Comparison of ENCODE assay signal across 8 cellular contexts in the genomic region with DNA sequence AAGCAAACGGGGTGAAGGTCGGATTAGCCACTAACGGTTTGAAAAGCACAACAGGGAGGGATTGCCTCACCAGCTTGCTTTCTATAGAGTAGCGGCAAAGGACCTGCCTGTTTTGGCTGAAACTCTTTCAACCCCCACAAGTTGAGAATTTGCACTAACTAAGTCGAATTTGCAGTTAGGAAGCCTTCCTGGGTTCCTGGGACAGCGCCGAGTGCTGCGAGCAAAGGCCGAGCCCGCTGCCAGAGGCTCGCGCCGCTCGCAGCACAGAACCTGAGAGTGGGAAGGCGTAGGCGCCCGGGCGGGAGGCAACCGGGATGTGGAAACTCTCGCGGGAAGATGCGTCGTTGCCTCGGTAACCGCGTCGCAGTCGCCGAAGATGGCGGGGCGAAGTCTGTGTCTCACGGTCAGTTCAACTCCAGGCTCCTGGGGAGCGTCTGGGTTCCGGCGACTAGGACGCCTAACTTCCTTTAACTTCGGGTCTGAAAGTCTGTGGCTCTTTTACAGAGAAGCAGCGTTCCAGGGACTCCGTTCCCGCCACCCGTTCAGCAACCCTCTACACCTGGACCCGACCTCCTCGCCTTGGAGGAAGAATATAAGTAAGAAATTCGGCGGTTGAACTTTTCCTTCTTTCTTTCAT. TPM values are rescaled to one million over a fixed set of nuclear protein-coding genes. Genes with fewer than 3 reads are reported as not detected.
A peak's percentile ranks its signal among the peaks of the same experiment; 100 is the strongest.
DNase-seq lines count a peak whose midpoint lies in the region; ATAC-seq, FAIRE-seq and TF ChIP-seq lines count a peak whose summit lies in the region.

A gene (plus strand): TSS at position 352 of the 637 bp plus-strand sequence. CDS start 25 bp downstream, at position 377.

- H3K9me3 ChIP-seq in kidney (ENCODE audit: control insufficient read depth in 1 of 2, low read length in 2 of 2), result no peaks in the 10 kb centered on the region

- H3K9me3 Mint-ChIP-seq in WTC11, result peaks cover 13% of the 10 kb centered on the region
- no peaks in the 10 kb centered on the region for H3K9me3 Mint-ChIP-seq in central memory CD8-positive, alpha-beta T cell

- no peak for FAIRE-seq in kidney (lab: Jason Lieb, UNC)

- H3K27me3 Mint-ChIP-seq in WTC11 (ENCODE audit: low read depth), result peaks cover 3% of the 10 kb centered on the region; the same call in 1 of the 2 replicates
- peaks cover 83% of the 10 kb centered on the region for H3K27me3 Mint-ChIP-seq in central memory CD8-positive, alpha-beta T cell

- H3K36me3 ChIP-seq in ACC112 (ENCODE audit: insufficient read depth, low read length), result no peaks in the 10 kb centered on the region
- no peaks in the 10 kb centered on the region for H3K36me3 ChIP-seq in kidney (ENCODE audit: control insufficient read depth in 1 of 2, insufficient read depth in 2 of 2, low read length in 2 of 2)

- TF ChIP-seq CTCF in WTC11 (IDR thresholded peaks at IDR 0.05) (no peak), kidney (IDR thresholded peaks at IDR 0.05; ENCODE audit: borderline replicate concordance, extremely low read depth, insufficient read depth) (no peak)

- peak; percentile 73 for ATAC-seq in GM18861 (IDR thresholded peaks at IDR 0.05; ENCODE audit: unreplicated experiment)
- ATAC-seq in HG03066 (IDR thresholded peaks at IDR 0.05; ENCODE audit: low read depth, unreplicated experiment), result peak; percentile 92
- peak; percentile 97 for ATAC-seq in WTC11
- peak; percentile 73 for ATAC-seq in central memory CD8-positive, alpha-beta T cell (replicated peaks; ENCODE audit: extremely low read depth, poor library complexity, severe bottlenecking)

- no peaks in the 10 kb centered on the region for H3K79me2 ChIP-seq in ACC112 (ENCODE audit: control insufficient read depth, insufficient read depth, low read length, unreplicated experiment)

- H3K4me1 ChIP-seq in ACC112 (ENCODE audit: control insufficient read depth, insufficient read depth, low read length, unreplicated experiment), result peaks cover 3% of the 10 kb centered on the region
- H3K4me1 ChIP-seq in kidney (ENCODE audit: control insufficient read depth in 1 of 2, insufficient read depth in 1 of 2, low read depth in 1 of 2, low read length in 2 of 2), result peaks cover 0 to 5% of the 10 kb centered on the region in 2 donors

- peak; percentile 84 for DNase-seq in NCI-H2171 (lab: John Stamatoyannopoulos, UW)
- peak; percentile 92 for DNase-seq in WTC11 (ENCODE audit: low spot score)
- DNase-seq in central memory CD8-positive, alpha-beta T cell (ENCODE audit: low spot score in 2 of 2), result peak; percentile 18 to 35
- peak; percentile 95 for DNase-seq in kidney
- peak; percentile 4 to 46 for DNase-seq in stimulated activated CD4-positive, alpha-beta T cell treated with anti-CD3 and anti-CD28 coated beads, Interleukin-15, amount 100 ng/mL, for 1 hour (ENCODE audit: low read depth in 1 of 2, low spot score in 1 of 2)

- peak within 1 kb of the TSS; percentile 84 for H3K4me3 ChIP-seq in ACC112 (ENCODE audit: low read depth, low read length)
- H3K4me3 ChIP-seq in kidney (ENCODE audit: low read length in 2 of 2), result peak within 1 kb of the TSS; percentile 77 to 93

- no peak within 1 kb of the TSS for H3K27ac ChIP-seq in ACC112 (ENCODE audit: low read depth, low read length)
- H3K27ac ChIP-seq in kidney (ENCODE audit: low read depth in 2 of 2, low read length in 2 of 2), result no peak within 1 kb of the TSS

- H3K4me3 Mint-ChIP-seq in WTC11, result peak within 1 kb of the TSS; percentile 93
- H3K4me3 Mint-ChIP-seq in central memory CD8-positive, alpha-beta T cell, result peak within 1 kb of the TSS; percentile 80

- H3K36me3 Mint-ChIP-seq in WTC11, result no peaks in the 10 kb centered on the region
- no peaks in the 10 kb centered on the region for H3K36me3 Mint-ChIP-seq in central memory CD8-positive, alpha-beta T cell (ENCODE audit: insufficient read depth)

- intact Hi-C loops in kidney (cut with DNase I), result no loop called here

- peak within 1 kb of the TSS; percentile 97 for H2AFZ ChIP-seq in ACC112 (ENCODE audit: low read length, unreplicated experiment)

- H3K27me3 ChIP-seq in ACC112 (ENCODE audit: insufficient read depth, low read length), result no peaks in the 10 kb centered on the region

- POLR2A ChIA-PET in WTC11 (lab: Charles Lee), result no interaction called here

- peaks cover 16% of the 10 kb centered on the region for H3K4me1 Mint-ChIP-seq in WTC11
- peaks cover 19% of the 10 kb centered on the region for H3K4me1 Mint-ChIP-seq in central memory CD8-positive, alpha-beta T cell

- CTCF ChIA-PET in WTC11 (lab: Charles Lee), result interaction anchor here (1.4 kb wide), 1 partner anchor 116 kb away, joined by 8 read pairs; no protein-coding TSS in a partner anchor

- peak within 1 kb of the TSS; percentile 39 to 81 for H3K9ac ChIP-seq in kidney (ENCODE audit: low read length in 2 of 2)

- peak within 1 kb of the TSS; percentile 90 for H3K27ac Mint-ChIP-seq in WTC11
- peak within 1 kb of the TSS; percentile 60 for H3K27ac Mint-ChIP-seq in central memory CD8-positive, alpha-beta T cell (ENCODE audit: low read depth)

TF ChIP-seq in WTC11, 78 proteins besides CTCF, POLR2A, EP300 and RAD21 (continues in another document):
- TF ChIP-seq NR2C2 (CRISPR knock-in tag; IDR thresholded peaks at IDR 0.05) (no peak), ESRRA (CRISPR knock-in tag; IDR thresholded peaks at IDR 0.05; ENCODE audit: borderline replicate concordance) (no peak), ATF1 (CRISPR knock-in tag; IDR thresholded peaks at IDR 0.05) (no peak), JAZF1 (CRISPR knock-in tag; IDR thresholded peaks at IDR 0.05) (no peak), TEAD4 (CRISPR knock-in tag; IDR thresholded peaks at IDR 0.05) (no peak), ZNF263 (CRISPR knock-in tag; IDR thresholded peaks at IDR 0.05; ENCODE audit: low read depth) (no peak), RELA (CRISPR knock-in tag; IDR thresholded peaks at IDR 0.05; ENCODE audit: borderline replicate concordance) (no peak), TEAD1 (CRISPR knock-in tag; IDR thresholded peaks at IDR 0.05) (0 out of 2 replicates have a peak, but pooled peaks have one; percentile 49)
- TF ChIP-seq, protein P1, sequence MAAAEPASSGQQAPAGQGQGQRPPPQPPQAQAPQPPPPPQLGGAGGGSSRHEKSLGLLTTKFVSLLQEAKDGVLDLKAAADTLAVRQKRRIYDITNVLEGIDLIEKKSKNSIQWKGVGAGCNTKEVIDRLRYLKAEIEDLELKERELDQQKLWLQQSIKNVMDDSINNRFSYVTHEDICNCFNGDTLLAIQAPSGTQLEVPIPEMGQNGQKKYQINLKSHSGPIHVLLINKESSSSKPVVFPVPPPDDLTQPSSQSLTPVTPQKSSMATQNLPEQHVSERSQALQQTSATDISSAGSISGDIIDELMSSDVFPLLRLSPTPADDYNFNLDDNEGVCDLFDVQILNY (CRISPR knock-in tag; IDR thresholded peaks at IDR 0.05), result peak; percentile 68; the same call in 1 of the 2 replicates
- TF ChIP-seq, protein P2, sequence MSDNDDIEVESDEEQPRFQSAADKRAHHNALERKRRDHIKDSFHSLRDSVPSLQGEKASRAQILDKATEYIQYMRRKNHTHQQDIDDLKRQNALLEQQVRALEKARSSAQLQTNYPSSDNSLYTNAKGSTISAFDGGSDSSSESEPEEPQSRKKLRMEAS (CRISPR knock-in tag; IDR thresholded peaks at IDR 0.05), result peak; percentile 41; the same call in 1 of the 2 replicates
- TF ChIP-seq, protein P3, sequence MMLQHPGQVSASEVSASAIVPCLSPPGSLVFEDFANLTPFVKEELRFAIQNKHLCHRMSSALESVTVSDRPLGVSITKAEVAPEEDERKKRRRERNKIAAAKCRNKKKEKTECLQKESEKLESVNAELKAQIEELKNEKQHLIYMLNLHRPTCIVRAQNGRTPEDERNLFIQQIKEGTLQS (CRISPR knock-in tag; conservative IDR thresholded peaks at IDR 0.05), result no peak
- TF ChIP-seq, protein P4, sequence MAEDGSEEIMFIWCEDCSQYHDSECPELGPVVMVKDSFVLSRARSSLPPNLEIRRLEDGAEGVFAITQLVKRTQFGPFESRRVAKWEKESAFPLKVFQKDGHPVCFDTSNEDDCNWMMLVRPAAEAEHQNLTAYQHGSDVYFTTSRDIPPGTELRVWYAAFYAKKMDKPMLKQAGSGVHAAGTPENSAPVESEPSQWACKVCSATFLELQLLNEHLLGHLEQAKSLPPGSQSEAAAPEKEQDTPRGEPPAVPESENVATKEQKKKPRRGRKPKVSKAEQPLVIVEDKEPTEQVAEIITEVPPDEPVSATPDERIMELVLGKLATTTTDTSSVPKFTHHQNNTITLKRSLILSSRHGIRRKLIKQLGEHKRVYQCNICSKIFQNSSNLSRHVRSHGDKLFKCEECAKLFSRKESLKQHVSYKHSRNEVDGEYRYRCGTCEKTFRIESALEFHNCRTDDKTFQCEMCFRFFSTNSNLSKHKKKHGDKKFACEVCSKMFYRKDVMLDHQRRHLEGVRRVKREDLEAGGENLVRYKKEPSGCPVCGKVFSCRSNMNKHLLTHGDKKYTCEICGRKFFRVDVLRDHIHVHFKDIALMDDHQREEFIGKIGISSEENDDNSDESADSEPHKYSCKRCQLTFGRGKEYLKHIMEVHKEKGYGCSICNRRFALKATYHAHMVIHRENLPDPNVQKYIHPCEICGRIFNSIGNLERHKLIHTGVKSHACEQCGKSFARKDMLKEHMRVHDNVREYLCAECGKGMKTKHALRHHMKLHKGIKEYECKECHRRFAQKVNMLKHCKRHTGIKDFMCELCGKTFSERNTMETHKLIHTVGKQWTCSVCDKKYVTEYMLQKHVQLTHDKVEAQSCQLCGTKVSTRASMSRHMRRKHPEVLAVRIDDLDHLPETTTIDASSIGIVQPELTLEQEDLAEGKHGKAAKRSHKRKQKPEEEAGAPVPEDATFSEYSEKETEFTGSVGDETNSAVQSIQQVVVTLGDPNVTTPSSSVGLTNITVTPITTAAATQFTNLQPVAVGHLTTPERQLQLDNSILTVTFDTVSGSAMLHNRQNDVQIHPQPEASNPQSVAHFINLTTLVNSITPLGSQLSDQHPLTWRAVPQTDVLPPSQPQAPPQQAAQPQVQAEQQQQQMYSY (CRISPR knock-in tag; IDR thresholded peaks at IDR 0.05), result peak; percentile 46; the same call in 1 of the 2 replicates
- TF ChIP-seq, protein P5, sequence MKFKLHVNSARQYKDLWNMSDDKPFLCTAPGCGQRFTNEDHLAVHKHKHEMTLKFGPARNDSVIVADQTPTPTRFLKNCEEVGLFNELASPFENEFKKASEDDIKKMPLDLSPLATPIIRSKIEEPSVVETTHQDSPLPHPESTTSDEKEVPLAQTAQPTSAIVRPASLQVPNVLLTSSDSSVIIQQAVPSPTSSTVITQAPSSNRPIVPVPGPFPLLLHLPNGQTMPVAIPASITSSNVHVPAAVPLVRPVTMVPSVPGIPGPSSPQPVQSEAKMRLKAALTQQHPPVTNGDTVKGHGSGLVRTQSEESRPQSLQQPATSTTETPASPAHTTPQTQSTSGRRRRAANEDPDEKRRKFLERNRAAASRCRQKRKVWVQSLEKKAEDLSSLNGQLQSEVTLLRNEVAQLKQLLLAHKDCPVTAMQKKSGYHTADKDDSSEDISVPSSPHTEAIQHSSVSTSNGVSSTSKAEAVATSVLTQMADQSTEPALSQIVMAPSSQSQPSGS (CRISPR knock-in tag; IDR thresholded peaks at IDR 0.05; ENCODE audit: borderline replicate concordance, low read depth), result no peak

RNA-seq across cellular contexts. Expression of the gene that starts here (rescaled TPM):
- 10.2 to 12.2 TPM (median 11.1 TPM) in 3 replicates for total RNA-seq in WTC11 (2021)
- 35.2 TPM for total RNA-seq in kidney
- polyA plus RNA-seq in kidney (ENCODE audit: insufficient read depth, low read depth, low replicate concordance), result 9.4 TPM

Comparison
In these comparisons a context has a peak if more than half of its experiments do, and no peak if none do; other contexts are left out.
1. DNase-seq: peak in every context shown above with its lines; median percentile 95 in kidney; 92 in WTC11; 84 in NCI-H2171; 26 in central memory CD8-positive, alpha-beta T cell; 25 in stimulated activated CD4-positive, alpha-beta T cell treated with anti-CD3 and anti-CD28 coated beads, Interleukin-15, amount 100 ng/mL, for 1 hour.